ENCODE assay signal across 24 cellular contexts in the genomic region with DNA sequence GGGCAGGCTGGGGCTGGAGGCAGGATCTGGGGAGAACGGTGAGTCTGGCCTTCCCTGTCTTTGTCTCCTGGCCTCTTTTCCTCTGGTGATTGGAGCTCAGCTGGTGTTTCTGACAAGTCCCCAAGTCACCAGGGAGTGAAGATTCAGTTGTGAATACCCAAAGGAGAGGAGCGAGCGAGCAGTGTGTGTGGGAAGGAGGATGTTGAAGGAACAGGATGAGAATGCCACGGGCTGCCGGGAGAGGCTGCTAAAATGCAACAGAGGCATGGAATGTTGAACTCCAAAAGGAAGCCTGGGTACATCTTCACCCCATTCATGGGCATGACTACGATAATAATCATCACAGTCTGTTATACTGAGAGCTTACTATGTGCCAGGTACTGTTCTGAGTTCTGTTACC.
DNase-seq lines count a peak whose midpoint lies in the region; ATAC-seq and TF ChIP-seq lines count a peak whose summit lies in the region.
"Had no signal": no experiment of that assay in that cellular context is flagged by ENCODE, and none has a peak within 500 bp of the region (broad histone marks: within the 10 kb centered on the region; RNA-seq: fewer than 3 reads in every experiment).

No MANE protein-coding gene starts in this region.

- WGBS in endodermal cell (ENCODE audit: insufficient coverage in 1 of 2, insufficient read length in 1 of 2), 2 experiments, result 78 to 83% methylated on average over 6 of the region's 6 CpGs

- H3K4me1 Mint-ChIP-seq in endodermal cell, result peaks cover 32% of the 10 kb centered on the region
- H3K4me1 Mint-ChIP-seq in neural progenitor cell, result peaks cover 36% of the 10 kb centered on the region

- H3K36me3 Mint-ChIP-seq in endodermal cell (ENCODE audit: low read depth) (no peaks in the 10 kb centered on the region), neural progenitor cell (no peaks in the 10 kb centered on the region)
- H3K36me3 Mint-ChIP-seq: CD8-positive, alpha-beta T cell had no signal

- H2AFZ ChIP-seq in OCI-LY3 (ENCODE audit: low read depth, low read length) (no peak overlapping the region), neural progenitor cell (replicated peaks) (no peak overlapping the region), Karpas-422 (ENCODE audit: low read length) (no peak overlapping the region)

- TF ChIP-seq CTCF in OCI-LY3 (IDR thresholded peaks at IDR 0.05; ENCODE audit: low read depth, low read length), result no peak
- TF ChIP-seq CTCF in endodermal cell (conservative IDR thresholded peaks at IDR 0.05), result no peak
- no peak for TF ChIP-seq CTCF in neural progenitor cell (IDR thresholded peaks at IDR 0.05)

- peak overlapping the region; percentile 75; the same call in 1 of the 2 replicates for H3K9ac ChIP-seq in OCI-LY3 (ENCODE audit: low read length)
- no peak overlapping the region for H3K9ac ChIP-seq in endodermal cell (ENCODE audit: extremely low read depth, low read length, poor library complexity, severe bottlenecking)
- H3K9ac ChIP-seq in neural progenitor cell, result no peak overlapping the region
- H3K9ac ChIP-seq in Karpas-422 (ENCODE audit: low read length), result no peak overlapping the region

- H3K4me2 ChIP-seq in OCI-LY3 (ENCODE audit: low read length) (peak overlapping the region; percentile 50; the same call in 1 of the 2 replicates), neural progenitor cell (no peak overlapping the region), Karpas-422 (ENCODE audit: low read depth, low read length, poor library complexity, severe bottlenecking) (no peak overlapping the region)

- H3K4me1 ChIP-seq in OCI-LY3 (ENCODE audit: low read length), result peaks cover 50% of the 10 kb centered on the region
- H3K4me1 ChIP-seq in endodermal cell (ENCODE audit: control insufficient read depth, insufficient read depth, low read length), result peaks cover 13% of the 10 kb centered on the region
- peaks cover 19% of the 10 kb centered on the region for H3K4me1 ChIP-seq in neural progenitor cell
- H3K4me1 ChIP-seq in Karpas-422 (ENCODE audit: low read length), result no peaks in the 10 kb centered on the region
- H3K4me1 ChIP-seq: Caco-2 had no signal

- H4K20me1 ChIP-seq in OCI-LY3 (ENCODE audit: insufficient read depth, low read length) (no peaks in the 10 kb centered on the region), neural progenitor cell (ENCODE audit: low read depth) (peaks cover 3% of the 10 kb centered on the region), Karpas-422 (ENCODE audit: insufficient read depth, low read depth, low read length) (no peaks in the 10 kb centered on the region)

- H3K27me3 Mint-ChIP-seq in endodermal cell (ENCODE audit: insufficient read depth) (peaks cover 2% of the 10 kb centered on the region), neural progenitor cell (ENCODE audit: insufficient read depth, low read depth) (peaks cover 23% of the 10 kb centered on the region)

- peak overlapping the region; percentile 96 for H3K27ac ChIP-seq in OCI-LY3 (ENCODE audit: low read length)
- H3K27ac ChIP-seq in endodermal cell (ENCODE audit: low read depth, low read length), result peak overlapping the region; percentile 73
- no peak overlapping the region for H3K27ac ChIP-seq in neural progenitor cell
- H3K27ac ChIP-seq in Karpas-422 (ENCODE audit: low read length), result no peak overlapping the region
- H3K27ac ChIP-seq: C4-2B had no signal

- H3K36me3 ChIP-seq in OCI-LY3 (replicated peaks; ENCODE audit: low read depth, low read length), result no peaks in the 10 kb centered on the region
- H3K36me3 ChIP-seq in endodermal cell (ENCODE audit: control insufficient read depth, insufficient read depth, low read length), result no peaks in the 10 kb centered on the region
- no peaks in the 10 kb centered on the region for H3K36me3 ChIP-seq in neural progenitor cell
- H3K36me3 ChIP-seq in Karpas-422 (ENCODE audit: insufficient read depth, low read length), result no peaks in the 10 kb centered on the region

- ATAC-seq in GM19328 (IDR thresholded peaks at IDR 0.05; ENCODE audit: unreplicated experiment), result no peak
- ATAC-seq: CD8-positive, alpha-beta T cell; HCT116 had no signal

- H3K4me3 Mint-ChIP-seq in endodermal cell, result no peak overlapping the region
- H3K4me3 Mint-ChIP-seq in neural progenitor cell, result peak overlapping the region; percentile 30
- H3K4me3 Mint-ChIP-seq: CD8-positive, alpha-beta T cell had no signal

- no peaks in the 10 kb centered on the region for H3K27me3 ChIP-seq in OCI-LY3 (ENCODE audit: low read depth, low read length)
- H3K27me3 ChIP-seq in endodermal cell (ENCODE audit: control insufficient read depth, insufficient read depth, low read length, poor library complexity, severe bottlenecking), result no peaks in the 10 kb centered on the region
- peaks cover 8% of the 10 kb centered on the region for H3K27me3 ChIP-seq in neural progenitor cell
- no peaks in the 10 kb centered on the region for H3K27me3 ChIP-seq in Karpas-422 (ENCODE audit: low read length)

- H3K27ac Mint-ChIP-seq in endodermal cell (peak overlapping the region; percentile 49), neural progenitor cell (peak overlapping the region; percentile 87)
- H3K27ac Mint-ChIP-seq: CD8-positive, alpha-beta T cell had no signal

- peaks cover 25% of the 10 kb centered on the region for H3F3A ChIP-seq in neural progenitor cell (ENCODE audit: low read depth)

- no peak overlapping the region for H3K4me3 ChIP-seq in OCI-LY3 (ENCODE audit: low read length)
- no peak overlapping the region for H3K4me3 ChIP-seq in endodermal cell (ENCODE audit: low read length)
- no peak overlapping the region for H3K4me3 ChIP-seq in neural progenitor cell
- no peak overlapping the region for H3K4me3 ChIP-seq in Karpas-422 (ENCODE audit: low read length)

- H3K9me2 ChIP-seq in Karpas-422 (replicated peaks; ENCODE audit: insufficient read depth, low read length), result no peaks in the 10 kb centered on the region

- H3K9me3 Mint-ChIP-seq in endodermal cell, result no peaks in the 10 kb centered on the region
- H3K9me3 Mint-ChIP-seq in neural progenitor cell, result no peaks in the 10 kb centered on the region
- H3K9me3 Mint-ChIP-seq: CD8-positive, alpha-beta T cell had no signal

- H3K79me2 ChIP-seq in OCI-LY3 (ENCODE audit: low read length) (no peaks in the 10 kb centered on the region), neural progenitor cell (ENCODE audit: low read depth) (no peaks in the 10 kb centered on the region), Karpas-422 (ENCODE audit: low read length) (no peaks in the 10 kb centered on the region)

- DNase-seq in endodermal cell, result no peak
- DNase-seq in neural progenitor cell (ENCODE audit: low spot score), result no peak
- DNase-seq in NCI-H1092 treated with DMSO at 0.1 percent for 48 hours (lab: John Stamatoyannopoulos, UW), result no peak
- DNase-seq in Karpas-422, result no peak
- no peak for DNase-seq in NCI-H2107 (lab: John Stamatoyannopoulos, UW)
- DNase-seq: Caco-2; CD8-positive, alpha-beta T cell; IMR-90; KG1; MM.1S; NCI-H1048; NCI-H1436; NCI-H187; NCI-H2081 treated with DMSO at 0.1 percent for 48 hours; NCI-H2171 treated with DMSO at 0.1 percent for 48 hours; NCI-H345; NCI-H510A treated with DMSO at 0.1 percent for 48 hours; NCI-H748 treated with DMSO at 0.1 percent for 48 hours; RPMI8226; SHP77 had no signal

- H3K9me3 ChIP-seq in OCI-LY3 (ENCODE audit: insufficient read depth, low read length), result no peaks in the 10 kb centered on the region
- H3K9me3 ChIP-seq in endodermal cell (ENCODE audit: control insufficient read depth, low read length), result no peaks in the 10 kb centered on the region
- H3K9me3 ChIP-seq in neural progenitor cell (ENCODE audit: low read depth), result no peaks in the 10 kb centered on the region
- H3K9me3 ChIP-seq in Karpas-422 (ENCODE audit: low read length), result no peaks in the 10 kb centered on the region
- H3K9me3 ChIP-seq: Caco-2 had no signal

Comparison
In these comparisons a context has a peak if more than half of its experiments do, and no peak if none do; other contexts are left out.
1. H3K27ac ChIP-seq: peak in OCI-LY3 (single experiment) and endodermal cell (single experiment); none in neural progenitor cell (single experiment) and Karpas-422 (single experiment).